Comparison of ENCODE assay signal across 7 cellular contexts in genomic region chr13:102395174-102395573, GRCh38. TPM values are rescaled to one million over a fixed set of nuclear protein-coding genes. Genes with fewer than 3 reads are reported as not detected.
DNase-seq lines count a peak whose midpoint lies in the region; ATAC-seq and TF ChIP-seq lines count a peak whose summit lies in the region.

No MANE protein-coding gene starts in this region.

- no peaks in the 10 kb centered on the region for H3K36me3 ChIP-seq in H7 (replicated peaks; ENCODE audit: control insufficient read depth, insufficient read depth, low read length)
- H3K36me3 ChIP-seq in gastroesophageal sphincter, result no peaks in the 10 kb centered on the region
- H3K36me3 ChIP-seq in skeletal muscle tissue (ENCODE audit: control insufficient read depth in 3 of 3, insufficient read depth in 3 of 3, low read length in 3 of 3), result no peaks in the 10 kb centered on the region

- no peak for TF ChIP-seq EP300 in gastroesophageal sphincter (IDR thresholded peaks at IDR 0.05)

- H3K27ac ChIP-seq in gastroesophageal sphincter (peak overlapping the region; percentile 3 to 90 (median 82)), skeletal muscle tissue (ENCODE audit: low read depth, low read length) (peak overlapping the region; percentile 69)

- H3K9ac ChIP-seq in skeletal muscle tissue (ENCODE audit: low read depth in 1 of 3, low read length in 3 of 3), result peak overlapping the region; percentile 67 to 84 (median 82)

- H3K4me3 ChIP-seq in H7 (ENCODE audit: insufficient read depth, low read depth, low read length) (peak overlapping the region; percentile 90), gastroesophageal sphincter (peak overlapping the region; percentile 74 to 85), skeletal muscle tissue (ENCODE audit: low read length in 3 of 3) (peak overlapping the region; percentile 83 to 92 (median 86))

- TF ChIP-seq POLR2A in gastroesophageal sphincter (IDR thresholded peaks at IDR 0.05), result no peak

- peaks cover 16% of the 10 kb centered on the region for H3K4me1 Mint-ChIP-seq in WTC11

- 81 to 90% methylated on average over 6 to 10 of the region's 10 CpGs for WGBS in gastroesophageal sphincter (ENCODE audit: low coverage in 1 of 2), 2 donors

- ATAC-seq in WTC11 (no peak), gastroesophageal sphincter (no peak)
- ATAC-seq in activated CD4-positive, CD25-positive, alpha-beta regulatory T cell treated with anti-CD3 and anti-CD28 coated beads, Interleukin-2, amount 50 U/mL, for 24 hours, result no peak

- H3K4me3 Mint-ChIP-seq in WTC11, result peak overlapping the region; percentile 89

- DNase-seq in H7 (peak; percentile 11), WTC11 (ENCODE audit: low spot score) (no peak), HCEC 1CT (no peak), DMS79 treated with DMSO at 0.1 percent for 48 hours (lab: John Stamatoyannopoulos, UW) (no peak)

- no peak for TF ChIP-seq CTCF in WTC11 (IDR thresholded peaks at IDR 0.05)
- TF ChIP-seq CTCF in gastroesophageal sphincter (IDR thresholded peaks at IDR 0.05), result no peak

- H3K4me1 ChIP-seq in gastroesophageal sphincter (peaks cover 0 to 28% (median 3%) of the 10 kb centered on the region in 3 donors), skeletal muscle tissue (ENCODE audit: control insufficient read depth in 3 of 3, insufficient read depth in 3 of 3, low read length in 3 of 3) (peaks cover 6 to 21% (median 12%) of the 10 kb centered on the region in 3 donors)

- H3K27me3 ChIP-seq in H7 (ENCODE audit: control insufficient read depth, insufficient read depth, low read length) (peaks cover 14% of the 10 kb centered on the region), gastroesophageal sphincter (peaks cover 9% of the 10 kb centered on the region), skeletal muscle tissue (ENCODE audit: control insufficient read depth in 3 of 3, insufficient read depth in 3 of 3, low read length in 3 of 3) (peaks cover 2 to 7% (median 3%) of the 10 kb centered on the region in 3 donors)

- H3K9me3 ChIP-seq in gastroesophageal sphincter (no peaks in the 10 kb centered on the region), skeletal muscle tissue (ENCODE audit: control insufficient read depth in 3 of 3, low read length in 3 of 3) (no peaks in the 10 kb centered on the region)

- H3K27ac Mint-ChIP-seq in WTC11, result peak overlapping the region; percentile 90

- H3K27me3 Mint-ChIP-seq in WTC11 (ENCODE audit: low read depth), result peaks cover 27% of the 10 kb centered on the region

- no peaks in the 10 kb centered on the region for H3K9me3 Mint-ChIP-seq in WTC11

- POLR2A ChIA-PET in WTC11 (lab: Charles Lee), result no interaction called here

- CTCF ChIA-PET in WTC11 (lab: Charles Lee), result interaction anchor here (0.8 to 2.5 kb wide), 6 partner anchors 8 to 304 kb away, joined by 3 to 16 read pairs (median 6); no protein-coding TSS in a partner anchor

- H3K36me3 Mint-ChIP-seq in WTC11, result no peaks in the 10 kb centered on the region

TF ChIP-seq in WTC11, 78 proteins besides CTCF, POLR2A, EP300 and RAD21:
- no peak for TF ChIP-seq ZNF512 (CRISPR knock-in tag; IDR thresholded peaks at IDR 0.05; ENCODE audit: borderline replicate concordance)
- no peak for TF ChIP-seq ZNF396 (CRISPR knock-in tag; IDR thresholded peaks at IDR 0.05; ENCODE audit: borderline replicate concordance)
- no peak for TF ChIP-seq MYBL2 (CRISPR knock-in tag; IDR thresholded peaks at IDR 0.05)
- no peak for TF ChIP-seq SMAD3 (CRISPR knock-in tag; IDR thresholded peaks at IDR 0.05; ENCODE audit: borderline replicate concordance)

RNA-seq across cellular contexts. Expression of gene FGF14, which starts 6.7 kb away (rescaled TPM):
- 0.11 and 0.73 TPM in 2 replicates for total RNA-seq in H7 (2014; rRNA removed; shearing (Covaris generic))
- total RNA-seq in WTC11 (2021) (0.18 to 0.80 TPM (median 0.28 TPM) in 3 replicates), gastroesophageal sphincter (1 to 10 TPM in 2 of 4 donors, under 1 TPM in 2; 0.31 to 2.0 (median 0.95) TPM), skeletal muscle tissue (0.52 TPM)
